Comparison of ENCODE assay signal across 29 cellular contexts in the genomic region with DNA sequence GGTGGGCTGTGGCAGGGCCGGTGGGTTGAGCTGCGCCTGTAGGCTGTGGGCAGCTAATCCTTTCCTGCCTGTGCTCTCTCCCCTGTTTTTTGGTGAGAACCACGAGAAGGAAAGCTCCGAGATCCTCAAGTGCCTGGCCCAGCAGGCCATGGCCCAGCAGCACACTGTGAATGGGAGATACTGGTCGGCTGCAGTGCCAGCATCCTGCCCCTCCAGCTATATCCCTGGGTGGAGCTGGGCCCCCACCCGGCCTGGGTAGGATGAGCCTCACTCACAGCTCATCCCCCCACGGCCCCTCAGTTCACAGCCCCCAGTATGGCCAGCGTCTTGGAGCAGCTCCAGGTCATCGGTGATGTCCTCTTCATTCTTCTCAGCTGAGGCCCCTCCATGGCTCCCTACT.
DNase-seq lines count a peak whose midpoint lies in the region; ATAC-seq lines count a peak whose summit lies in the region.
"Had no signal": no experiment of that assay in that cellular context is flagged by ENCODE, and none has a peak within 500 bp of the region (broad histone marks: within the 10 kb centered on the region; RNA-seq: fewer than 3 reads in every experiment).

No MANE protein-coding gene starts in this region.

- no peak overlapping the region for H3K9ac ChIP-seq in Karpas-422 (ENCODE audit: low read length)
- H3K9ac ChIP-seq: BLaER1 treated with 17β-estradiol and CSF1 and Interleukin-3, amounts not matched to agents 10 nM and 100 nM; KMS-11 had no signal

- H3K79me2 ChIP-seq in Karpas-422 (ENCODE audit: low read length) = peaks cover 11% of the 10 kb centered on the region

- intact Hi-C loops in activated naive CD4-positive, alpha-beta T cell treated with anti-CD3 and anti-CD28 coated beads for 36 hours (cut with micrococcal nuclease) = loop anchor here (10.0 kb wide), 1 partner anchor 634 kb away; a partner anchor contains a TSS

- no peaks in the 10 kb centered on the region for H3K27me3 ChIP-seq in Karpas-422 (ENCODE audit: low read length)
- H3K27me3 ChIP-seq: BLaER1 treated with 17β-estradiol and CSF1 and Interleukin-3, amounts not matched to agents 10 nM and 100 nM had no signal

- no peak overlapping the region for H3K4me3 ChIP-seq in Karpas-422 (ENCODE audit: low read length)
- H3K4me3 ChIP-seq: A549; BLaER1 treated with 17β-estradiol and CSF1 and Interleukin-3, amounts not matched to agents 10 nM and 100 nM; GM23338; HAP-1 had no signal

- peaks cover 13% of the 10 kb centered on the region for H3K36me3 Mint-ChIP-seq in activated naive CD4-positive, alpha-beta T cell treated with anti-CD3 and anti-CD28 coated beads, Interleukin-2, amount 50 U/mL, for 24 hours
- peaks cover 16% of the 10 kb centered on the region for H3K36me3 Mint-ChIP-seq in activated naive CD4-positive, alpha-beta T cell treated with anti-CD3 and anti-CD28 coated beads for 36 hours (ENCODE audit: low read depth)
- peaks cover 19% of the 10 kb centered on the region for H3K36me3 Mint-ChIP-seq in memory B cell
- H3K36me3 Mint-ChIP-seq: IgD-negative memory B cell had no signal

- DNase-seq in activated naive CD4-positive, alpha-beta T cell treated with anti-CD3 and anti-CD28 coated beads for 36 hours = no peak
- DNase-seq in GM03348 (ENCODE audit: low spot score) (peak; percentile 2), Karpas-422 (peak; percentile 12), memory B cell (ENCODE audit: low spot score in 2 of 2) (no peak), DMS 273 (lab: John Stamatoyannopoulos, UW; ENCODE audit: unreplicated experiment) (no peak), DMS153 (lab: John Stamatoyannopoulos, UW) (no peak)
- DNase-seq: AML-193; Caco-2; CD4-positive, alpha-beta memory T cell; DMS 273 treated with DMSO at 0.1 percent for 48 hours; DND-41; HFFc6; NCI-H1092 treated with DMSO at 0.1 percent for 48 hours; NCI-H1436; NCI-H187; NCI-H2081 treated with DMSO at 0.1 percent for 48 hours; NCI-H2171; NCI-H226; NCI-H510A; NCI-H69; SHP77 had no signal

- CTCF ChIA-PET in activated naive CD4-positive, alpha-beta T cell treated with anti-CD3 and anti-CD28 coated beads for 36 hours (lab: Charles Lee) = interaction anchor here (0.5 to 1.6 kb wide), 2 partner anchors 24 to 159 kb away, joined by 3 to 4 read pairs; no protein-coding TSS in a partner anchor

- H3K27ac ChIP-seq in Karpas-422 (ENCODE audit: low read length) = no peak overlapping the region
- H3K27ac ChIP-seq: A549; BLaER1 treated with 17β-estradiol and CSF1 and Interleukin-3, amounts not matched to agents 10 nM and 100 nM; KMS-11 had no signal

- no peaks in the 10 kb centered on the region for H3K9me3 ChIP-seq in Karpas-422 (ENCODE audit: low read length)
- H3K9me3 ChIP-seq: A549, Caco-2, HAP-1 had no signal

- H3K9me3 Mint-ChIP-seq in activated naive CD4-positive, alpha-beta T cell treated with anti-CD3 and anti-CD28 coated beads, Interleukin-2, amount 50 U/mL, for 24 hours = no peaks in the 10 kb centered on the region
- H3K9me3 Mint-ChIP-seq in activated naive CD4-positive, alpha-beta T cell treated with anti-CD3 and anti-CD28 coated beads for 36 hours = no peaks in the 10 kb centered on the region
- H3K9me3 Mint-ChIP-seq in memory B cell = no peaks in the 10 kb centered on the region
- H3K9me3 Mint-ChIP-seq: CD4-positive, alpha-beta memory T cell; GM23338; HFFc6; IgD-negative memory B cell had no signal

- peaks cover 36% of the 10 kb centered on the region for H3K4me1 Mint-ChIP-seq in activated naive CD4-positive, alpha-beta T cell treated with anti-CD3 and anti-CD28 coated beads, Interleukin-2, amount 50 U/mL, for 24 hours
- peaks cover 26% of the 10 kb centered on the region for H3K4me1 Mint-ChIP-seq in activated naive CD4-positive, alpha-beta T cell treated with anti-CD3 and anti-CD28 coated beads for 36 hours (ENCODE audit: low read depth)
- peaks cover 10% of the 10 kb centered on the region for H3K4me1 Mint-ChIP-seq in memory B cell

- H3K4me3 Mint-ChIP-seq in activated naive CD4-positive, alpha-beta T cell treated with anti-CD3 and anti-CD28 coated beads, Interleukin-2, amount 50 U/mL, for 24 hours = no peak overlapping the region
- H3K4me3 Mint-ChIP-seq in activated naive CD4-positive, alpha-beta T cell treated with anti-CD3 and anti-CD28 coated beads for 36 hours = no peak overlapping the region
- H3K4me3 Mint-ChIP-seq in memory B cell = no peak overlapping the region
- H3K4me3 Mint-ChIP-seq: GM23338, HFFc6 had no signal

- no peaks in the 10 kb centered on the region for H3K9me2 ChIP-seq in Karpas-422 (replicated peaks; ENCODE audit: insufficient read depth, low read length)

- no peak overlapping the region for H2AFZ ChIP-seq in Karpas-422 (ENCODE audit: low read length)
- H2AFZ ChIP-seq: GM23338 had no signal

- no peak overlapping the region for H3K4me2 ChIP-seq in Karpas-422 (ENCODE audit: low read depth, low read length, poor library complexity, severe bottlenecking)
- H3K4me2 ChIP-seq: A549; BLaER1 treated with 17β-estradiol and CSF1 and Interleukin-3, amounts not matched to agents 10 nM and 100 nM; GM23338; KMS-11 had no signal

- H3K27ac Mint-ChIP-seq in activated naive CD4-positive, alpha-beta T cell treated with anti-CD3 and anti-CD28 coated beads, Interleukin-2, amount 50 U/mL, for 24 hours = peak overlapping the region; percentile 91
- H3K27ac Mint-ChIP-seq in activated naive CD4-positive, alpha-beta T cell treated with anti-CD3 and anti-CD28 coated beads for 36 hours = no peak overlapping the region
- peak overlapping the region; percentile 22 for H3K27ac Mint-ChIP-seq in memory B cell
- H3K27ac Mint-ChIP-seq: GM23338, HFFc6 had no signal

- peaks cover 14% of the 10 kb centered on the region; the same call in 1 of the 2 replicates for H3K36me3 ChIP-seq in Karpas-422 (ENCODE audit: insufficient read depth, low read length)

- H4K20me1 ChIP-seq in Karpas-422 (ENCODE audit: insufficient read depth, low read depth, low read length) = no peaks in the 10 kb centered on the region

- no peaks in the 10 kb centered on the region for H3K27me3 Mint-ChIP-seq in activated naive CD4-positive, alpha-beta T cell treated with anti-CD3 and anti-CD28 coated beads, Interleukin-2, amount 50 U/mL, for 24 hours
- H3K27me3 Mint-ChIP-seq in activated naive CD4-positive, alpha-beta T cell treated with anti-CD3 and anti-CD28 coated beads for 36 hours (ENCODE audit: low read depth) = no peaks in the 10 kb centered on the region
- H3K27me3 Mint-ChIP-seq in memory B cell = no peaks in the 10 kb centered on the region
- H3K27me3 Mint-ChIP-seq: CD4-positive, alpha-beta memory T cell; IgD-negative memory B cell had no signal

- ATAC-seq in memory B cell (ENCODE audit: low read depth) (no peak), GM18517 (IDR thresholded peaks at IDR 0.05; ENCODE audit: unreplicated experiment) (no peak)
- ATAC-seq: A549, GM23338 had no signal

- H3K4me1 ChIP-seq in Karpas-422 (ENCODE audit: low read length) = peaks cover 8% of the 10 kb centered on the region
- H3K4me1 ChIP-seq: Caco-2 had no signal

Comparison
In these comparisons a context has a peak if more than half of its experiments do, and no peak if none do; other contexts are left out.
1. DNase-seq: peak in GM03348 (single experiment) and Karpas-422 (single experiment); none in activated naive CD4-positive, alpha-beta T cell treated with anti-CD3 and anti-CD28 coated beads for 36 hours (single experiment), memory B cell (0 of 2), DMS 273 (single experiment) and DMS153 (single experiment).